ENCODE assay signal across 10 cellular contexts in the genomic region with DNA sequence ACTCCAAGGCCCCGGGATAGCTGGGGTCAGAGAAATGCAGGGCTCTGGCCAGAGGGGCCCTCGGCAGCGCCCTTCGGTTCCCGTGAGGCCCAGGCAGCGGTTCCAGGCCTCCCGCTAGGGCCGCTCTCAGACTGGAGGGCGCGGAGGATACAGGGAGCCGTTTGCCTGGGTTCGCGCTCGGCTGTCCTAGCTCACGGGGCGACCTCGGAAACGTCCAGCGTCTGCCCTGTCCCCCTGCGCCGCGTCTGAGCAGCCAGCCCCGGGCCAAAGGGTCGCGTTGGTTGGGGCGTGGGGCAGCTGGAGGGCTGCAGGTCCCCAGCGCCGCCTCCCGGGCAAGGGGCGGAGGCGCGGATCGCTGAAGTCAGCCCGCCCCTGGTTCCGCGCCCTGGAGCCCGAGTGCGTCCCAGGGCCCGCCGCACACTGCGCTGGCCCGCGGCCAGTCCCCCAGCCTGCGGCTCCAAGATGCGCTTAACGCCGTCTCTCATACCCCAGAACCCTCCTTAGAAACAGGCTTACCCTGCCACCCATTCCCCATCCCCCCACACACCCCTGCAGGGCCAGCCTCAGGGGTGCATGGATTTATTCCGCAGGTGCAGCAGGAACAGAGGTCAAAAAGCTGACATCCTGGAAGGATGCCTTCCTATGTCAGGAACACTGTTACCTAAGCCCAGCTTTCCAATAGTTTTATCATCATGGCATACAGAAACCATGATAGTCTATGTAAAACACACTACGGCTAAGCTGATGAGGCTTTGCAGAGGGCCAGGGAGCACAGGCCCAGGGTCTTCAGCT. TPM values are rescaled to one million over a fixed set of nuclear protein-coding genes. Genes with fewer than 3 reads are reported as not detected.
A peak's percentile ranks its signal among the peaks of the same experiment; 100 is the strongest.
DNase-seq lines count a peak whose midpoint lies in the region; ATAC-seq and TF ChIP-seq lines count a peak whose summit lies in the region.
"Had no signal": no experiment of that assay in that cellular context is flagged by ENCODE, and none has a peak within 500 bp of the region (broad histone marks: within the 10 kb centered on the region; RNA-seq: fewer than 3 reads in every experiment).

No MANE protein-coding gene starts in this region.

- peak; percentile 84 for ATAC-seq in left ventricle myocardium superior
- no peak for ATAC-seq in GM21825 (IDR thresholded peaks at IDR 0.05; ENCODE audit: unreplicated experiment)

- H3K4me3 ChIP-seq in rectal smooth muscle tissue (ENCODE audit: low read length) = peak overlapping the region; percentile 43

- H3K27ac ChIP-seq in VCaP (peak overlapping the region; percentile 43; the same call in 1 of the 2 replicates), rectal smooth muscle tissue (ENCODE audit: low read depth, low read length) (no peak overlapping the region)

- no peaks in the 10 kb centered on the region for H3K4me1 ChIP-seq in rectal smooth muscle tissue (ENCODE audit: control insufficient read depth, insufficient read depth, low read length)

- intact Hi-C loops in left ventricle myocardium superior (cut with micrococcal nuclease) = no loop called here

- TF ChIP-seq CTCF in VCaP (conservative IDR thresholded peaks at IDR 0.05) = peak; percentile 65

- H3K36me3 ChIP-seq in rectal smooth muscle tissue (ENCODE audit: control insufficient read depth, insufficient read depth, low read length) = no peaks in the 10 kb centered on the region

- H3K27me3 ChIP-seq in rectal smooth muscle tissue (ENCODE audit: control insufficient read depth, insufficient read depth, low read length) = peaks cover 4% of the 10 kb centered on the region

- peak; percentile 74 for DNase-seq in DMS53 (lab: John Stamatoyannopoulos, UW)
- peak; percentile 79 for DNase-seq in left ventricle myocardium superior
- DNase-seq in NCI-H187 (lab: John Stamatoyannopoulos, UW) = no peak
- no peak for DNase-seq in H4 (ENCODE audit: low spot score)
- no peak for DNase-seq in central memory CD4-positive, alpha-beta T cell
- DNase-seq: activated T-cell treated with anti-CD3 and anti-CD28 coated beads, Interleukin-2, amount 50 U/mL, for 1 hour; NCI-H524 treated with DMSO at 0.1 percent for 48 hours had no signal

- H3K9ac ChIP-seq in rectal smooth muscle tissue (ENCODE audit: low read length) = no peak overlapping the region

RNA-seq across cellular contexts. Expression of a gene that starts 22.1 kb away (rescaled TPM):
- total RNA-seq in left ventricle myocardium superior = 0.25 TPM
- 0.02 and 0.35 TPM in 2 replicates for total RNA-seq in H4 (2014; rRNA removed; shearing (Covaris generic))

RNA-seq across cellular contexts. Expression of a gene that starts 36.1 kb away (rescaled TPM):
- 1,459 TPM for total RNA-seq in left ventricle myocardium superior
- total RNA-seq in H4 (2014; rRNA removed; shearing (Covaris generic)) = 0.08 and 0.16 TPM in 2 replicates

Comparison
In these comparisons a context has a peak if more than half of its experiments do, and no peak if none do; other contexts are left out.
1. DNase-seq: peak in DMS53 (single experiment) and left ventricle myocardium superior (single experiment); none in NCI-H187 (0 of 2), H4 (single experiment) and central memory CD4-positive, alpha-beta T cell (single experiment).
2. RNA of a gene that starts 36.1 kb away (total RNA-seq): 1,459 TPM in left ventricle myocardium superior (single experiment); 0.08 to 0.16 TPM in H4; every median in the first group is over 1,000 times any median in the second.